In genomic region chr6:21918081-21918480, GRCh38 we compare ENCODE assay signal across 25 cellular contexts.
DNase-seq lines count a peak whose midpoint lies in the region; ATAC-seq and TF ChIP-seq lines count a peak whose summit lies in the region.
"Had no signal": no experiment of that assay in that cellular context is flagged by ENCODE, and none has a peak within 500 bp of the region (broad histone marks: within the 10 kb centered on the region; RNA-seq: fewer than 3 reads in every experiment).

No MANE protein-coding gene starts in this region.

- H4K20me1 ChIP-seq in hepatocyte (ENCODE audit: insufficient read depth, poor library complexity, severe bottlenecking) (no peaks in the 10 kb centered on the region), smooth muscle cell (ENCODE audit: low read depth) (no peaks in the 10 kb centered on the region)
- H4K20me1 ChIP-seq: BLaER1 had no signal

- WGBS in hepatocyte (ENCODE audit: low lambda C conversion rate, missing lambda C conversion rate) = 46% methylated on average over 7 of the region's 7 CpGs
- 60% methylated on average over 7 of the region's 7 CpGs for WGBS in smooth muscle cell (ENCODE audit: low lambda C conversion rate)

- POLR2A ChIA-PET in HEK293 (lab: Yijun Ruan, JAX) = interaction anchor here (0.6 to 1.2 kb wide), 2 partner anchors 63 to 325 kb away, joined by 4 read pairs; partner anchors contain the start of gene SOX4
- POLR2A ChIA-PET in Panc1 (lab: Charles Lee) = no interaction called here

- H2AFZ ChIP-seq in hepatocyte = no peak overlapping the region
- H2AFZ ChIP-seq in smooth muscle cell (ENCODE audit: low read depth) = no peak overlapping the region

- H3K9ac ChIP-seq in smooth muscle cell (ENCODE audit: low read depth) = no peak overlapping the region
- H3K9ac ChIP-seq: BLaER1 had no signal

- H3K4me3 ChIP-seq in HEK293 (ENCODE audit: low read depth, low read length) (no peak overlapping the region), Panc1 (ENCODE audit: low read depth in 2 of 2, low read length in 2 of 2) (no peak overlapping the region), hepatocyte (no peak overlapping the region), smooth muscle cell (no peak overlapping the region)
- H3K4me3 ChIP-seq: BLaER1, lower lobe of right lung, mucosa of descending colon, tibial nerve had no signal

- in situ Hi-C loops in Panc1 (cut with HindIII; ENCODE audit: low pct_unique_long_range_greater_than_20kb, low sequenced_read_pairs) = no loop called here

- no peaks in the 10 kb centered on the region for H3F3A ChIP-seq in smooth muscle cell (ENCODE audit: low read depth)

- no TSS peak for BruUV-seq in Panc1 (replicated peaks; lab: Mats Ljungman, UMichigan)

- H3K27ac ChIP-seq in HEK293 (ENCODE audit: extremely low read depth, low read depth, low read length) (no peak overlapping the region), Panc1 (ENCODE audit: low read length) (no peak overlapping the region; the same call in 1 of the 2 replicates), hepatocyte (peak overlapping the region; percentile 8), smooth muscle cell (ENCODE audit: low read depth) (peak overlapping the region; percentile 14)
- H3K27ac ChIP-seq: BLaER1, lower lobe of right lung, tibial nerve had no signal

- intact Hi-C loops in Panc1 (cut with micrococcal nuclease; ENCODE audit: unreplicated experiment) = loop anchor here (10.0 kb wide), 1 partner anchor 163 kb away; no protein-coding TSS in a partner anchor

- no peaks in the 10 kb centered on the region for H3K9me2 ChIP-seq in hepatocyte (replicated peaks; ENCODE audit: insufficient read depth)

- DNase-seq in Panc1 (ENCODE audit: low read depth, low spot score) (no peak), hepatocyte (ENCODE audit: low spot score) (peak; percentile 34), smooth muscle cell (lab: John Stamatoyannopoulos, UW; ENCODE audit: unreplicated experiment) (no peak), NCI-H2227 (lab: John Stamatoyannopoulos, UW; ENCODE audit: unreplicated experiment) (no peak)
- DNase-seq in activated effector memory CD4-positive, alpha-beta T cell treated with anti-CD3 and anti-CD28 coated beads, Interleukin-2, amount 50 U/mL, for 16 hours = no peak
- DNase-seq: activated CD4-positive, alpha-beta memory T cell treated with anti-CD3 and anti-CD28 coated beads, Interleukin-2, amount 10 ng/mL, durations not matched to agents 7 days and 5 days; activated gamma-delta T cell; activated naive CD8-positive, alpha-beta T cell treated with anti-CD3 and anti-CD28 coated beads, Interleukin-2, amount 10 ng/mL, durations not matched to agents 7 days and 5 days; DMS53; GF-D8; H7; lower lobe of right lung; mucosa of descending colon; NCI-H2227 treated with DMSO at 0.1 percent for 48 hours; NCI-H774; nephron progenitor cell; small intestine; stimulated activated CD4-positive, alpha-beta T cell treated with anti-CD3 and anti-CD28 coated beads, Interleukin-1b, Interleukin-23, amount 100 ng/mL, for 48 hours; stimulated activated CD8-positive, alpha-beta memory T cell treated with anti-CD3 and anti-CD28 coated beads, Interleukin-4, amount 100 ng/mL, for 48 hours had no signal

- ATAC-seq in Panc1 = 0 out of 2 replicates have a peak, but pooled peaks have one; percentile 34
- ATAC-seq in GM19328 (IDR thresholded peaks at IDR 0.05; ENCODE audit: unreplicated experiment) = no peak
- no peak for ATAC-seq in HG02885 (IDR thresholded peaks at IDR 0.05; ENCODE audit: poor library complexity, unreplicated experiment)
- ATAC-seq: activated CD4-positive, CD25-positive, alpha-beta regulatory T cell treated with anti-CD3 and anti-CD28 coated beads, Interleukin-2, amount 50 U/mL, for 24 hours; lower lobe of right lung; mucosa of descending colon had no signal

- H3K27me3 ChIP-seq in Panc1 (ENCODE audit: control insufficient read depth, insufficient read depth, low read length) (no peaks in the 10 kb centered on the region), hepatocyte (no peaks in the 10 kb centered on the region), smooth muscle cell (ENCODE audit: low read depth) (no peaks in the 10 kb centered on the region)
- H3K27me3 ChIP-seq: BLaER1, tibial nerve had no signal

- H3K36me3 ChIP-seq in HEK293 (ENCODE audit: control insufficient read depth in 2 of 2, insufficient read depth in 1 of 2, low read length in 2 of 2) (no peaks in the 10 kb centered on the region), Panc1 (ENCODE audit: control insufficient read depth, insufficient read depth, low read length) (no peaks in the 10 kb centered on the region; the same call in 1 of the 2 replicates), hepatocyte (replicated peaks; ENCODE audit: insufficient read depth, low read depth) (no peaks in the 10 kb centered on the region), smooth muscle cell (ENCODE audit: low read depth) (no peaks in the 10 kb centered on the region)
- H3K36me3 ChIP-seq: BLaER1, lower lobe of right lung, tibial nerve had no signal

- CTCF ChIA-PET in HEK293 (lab: Yijun Ruan, JAX) (no interaction called here), Panc1 (lab: Charles Lee) (no interaction called here)

- H3K4me2 ChIP-seq in hepatocyte = no peak overlapping the region
- H3K4me2 ChIP-seq in smooth muscle cell = no peak overlapping the region
- H3K4me2 ChIP-seq: BLaER1 had no signal

- H3K79me2 ChIP-seq in hepatocyte (no peaks in the 10 kb centered on the region), smooth muscle cell (ENCODE audit: low read depth) (no peaks in the 10 kb centered on the region)

- H3K9me3 ChIP-seq in HEK293 (ENCODE audit: control insufficient read depth, insufficient read depth, low read depth, low read length) (no peaks in the 10 kb centered on the region), Panc1 (ENCODE audit: control insufficient read depth, insufficient read depth, low read depth, low read length) (no peaks in the 10 kb centered on the region), hepatocyte (ENCODE audit: low read depth) (no peaks in the 10 kb centered on the region), smooth muscle cell (replicated peaks; ENCODE audit: low read depth) (no peaks in the 10 kb centered on the region)
- H3K9me3 ChIP-seq: lower lobe of right lung, mucosa of descending colon, tibial nerve had no signal

- H3K4me1 ChIP-seq in HEK293 (ENCODE audit: control insufficient read depth, insufficient read depth, low read length) (peaks cover 7% of the 10 kb centered on the region; the same call in 1 of the 2 replicates), Panc1 (ENCODE audit: control insufficient read depth, insufficient read depth, low read length) (no peaks in the 10 kb centered on the region; the same call in 1 of the 2 replicates), hepatocyte (ENCODE audit: insufficient read depth) (peaks cover 7% of the 10 kb centered on the region), smooth muscle cell (ENCODE audit: low read depth) (peaks cover 11% of the 10 kb centered on the region)
- H3K4me1 ChIP-seq: BLaER1 had no signal

- TF ChIP-seq CTCF in HEK293 (tag by site-specific recombination; IDR thresholded peaks at IDR 0.05) (no peak), Panc1 (IDR thresholded peaks at IDR 0.05) (no peak), hepatocyte (IDR thresholded peaks at IDR 0.05; ENCODE audit: poor library complexity) (no peak), smooth muscle cell (IDR thresholded peaks at IDR 0.05; ENCODE audit: borderline replicate concordance, insufficient read depth, poor library complexity, severe bottlenecking) (no peak)

TF ChIP-seq in HEK293, 187 proteins besides CTCF, POLR2A, EP300 and RAD21:
- no peak for TF ChIP-seq KLF17 (tag by site-specific recombination; IDR thresholded peaks at IDR 0.05)
- TF ChIP-seq PBX3 (CRISPR knock-in tag; IDR thresholded peaks at IDR 0.05) = 0 out of 2 replicates have a peak, but pooled peaks have one; percentile 39

Comparison
In these comparisons a context has a peak if more than half of its experiments do, and no peak if none do; other contexts are left out.
1. H3K27ac ChIP-seq: peak in hepatocyte (single experiment) and smooth muscle cell (single experiment); none in HEK293 (single experiment) and Panc1 (single experiment).